ENCODE assay signal across 20 cellular contexts in genomic region chr9:127791085-127791484, GRCh38. TPM values are rescaled to one million over a fixed set of nuclear protein-coding genes. Genes with fewer than 3 reads are reported as not detected.
A peak's percentile ranks its signal among the peaks of the same experiment; 100 is the strongest.
DNase-seq lines count a peak whose midpoint lies in the region; ATAC-seq and TF ChIP-seq lines count a peak whose summit lies in the region.
"Had no signal": no experiment of that assay in that cellular context is flagged by ENCODE, and none has a peak within 500 bp of the region (broad histone marks: within the 10 kb centered on the region; RNA-seq: fewer than 3 reads in every experiment).

No MANE protein-coding gene starts in this region.

- no peak for TF ChIP-seq POLR2A in ovary (IDR thresholded peaks at IDR 0.05)

- intact Hi-C loops in ovary (cut with DNase I), result loop anchor here in 1 of 4 donors (5.0 to 10.0 kb wide), 2 partner anchors 74 to 131 kb away; no protein-coding TSS in a partner anchor

- H3K4me1 ChIP-seq in SK-N-SH (ENCODE audit: control insufficient read depth in 1 of 2, insufficient read depth in 2 of 2, low read depth in 1 of 2, low read length in 1 of 2), result peaks cover 6 to 10% of the 10 kb centered on the region in 2 experiments
- H3K4me1 ChIP-seq in BLaER1 treated with 17β-estradiol and CSF1 and Interleukin-3, amounts not matched to agents 10 nM and 100 nM, result peaks cover 82 to 93% (median 91%) of the 10 kb centered on the region in 10 experiments
- H3K4me1 ChIP-seq in osteoblast (ENCODE audit: insufficient read depth, low read length), result peaks cover 14% of the 10 kb centered on the region
- peaks cover 20% of the 10 kb centered on the region for H3K4me1 ChIP-seq in ovary (ENCODE audit: insufficient read depth)

- TF ChIP-seq CTCF in SK-N-SH (IDR thresholded peaks at IDR 0.05), result peak; percentile 13; the same call in 1 of the 2 replicates
- TF ChIP-seq CTCF in WERI-Rb-1 (IDR thresholded peaks at IDR 0.05; ENCODE audit: low read depth, low read length), result peak; percentile 19; the same call in 1 of the 2 replicates
- no peak for TF ChIP-seq CTCF in osteoblast (IDR thresholded peaks at IDR 0.05; ENCODE audit: extremely low read depth, low read depth, low read length)
- no peak for TF ChIP-seq CTCF in ovary (IDR thresholded peaks at IDR 0.05)

- ATAC-seq in SK-N-SH treated with all-trans-retinoic acid at 6 μM for 48 hours, result no peak
- ATAC-seq in HG03135 (IDR thresholded peaks at IDR 0.05; ENCODE audit: unreplicated experiment), result no peak

- H3K27ac ChIP-seq in SK-N-SH (ENCODE audit: low read depth in 2 of 2, low read length in 1 of 2), result no peak overlapping the region
- H3K27ac ChIP-seq in BLaER1 treated with 17β-estradiol and CSF1 and Interleukin-3, amounts not matched to agents 10 nM and 100 nM, result peak overlapping the region in 3 of 11 experiments; percentile 23 to 90 (median 37); a peak in 3 of 22 replicates
- peak overlapping the region; percentile 10; the same call in 1 of the 2 replicates for H3K27ac ChIP-seq in WERI-Rb-1
- H3K27ac ChIP-seq in osteoblast (ENCODE audit: low read depth, low read length), result no peak overlapping the region
- no peak overlapping the region for H3K27ac ChIP-seq in ovary
- H3K27ac ChIP-seq: C4-2B, HL-60 had no signal

- TF ChIP-seq RAD21 in SK-N-SH (IDR thresholded peaks at IDR 0.05; ENCODE audit: low read length), result no peak

- no peak overlapping the region for H2AFZ ChIP-seq in SK-N-SH (ENCODE audit: low read depth)
- no peak overlapping the region for H2AFZ ChIP-seq in osteoblast (ENCODE audit: low read length)

- H3K9me3 ChIP-seq in SK-N-SH (no peaks in the 10 kb centered on the region), WERI-Rb-1 (ENCODE audit: severe bottlenecking) (no peaks in the 10 kb centered on the region), osteoblast (ENCODE audit: low read depth, low read length) (no peaks in the 10 kb centered on the region), ovary (no peaks in the 10 kb centered on the region)
- H3K9me3 ChIP-seq in BLaER1 treated with 17β-estradiol and CSF1 and Interleukin-3, amounts not matched to agents 10 nM and 100 nM (replicated peaks in 1 of 11), result no peaks in the 10 kb centered on the region
- H3K9me3 ChIP-seq: HAP-1 had no signal

- H3K9ac ChIP-seq in SK-N-SH, result no peak overlapping the region
- peak overlapping the region in 3 of 11 experiments; percentile 29 to 98 (median 95); a peak in 1 of 22 replicates for H3K9ac ChIP-seq in BLaER1 treated with 17β-estradiol and CSF1 and Interleukin-3, amounts not matched to agents 10 nM and 100 nM

- TF ChIP-seq EP300 in SK-N-SH (IDR thresholded peaks at IDR 0.05; ENCODE audit: borderline replicate concordance in 1 of 2, low read depth in 1 of 2, low read length in 1 of 2) (no peak), ovary (IDR thresholded peaks at IDR 0.05) (no peak)

- no peaks in the 10 kb centered on the region for H3K27me3 ChIP-seq in SK-N-SH (ENCODE audit: insufficient read depth)
- H3K27me3 ChIP-seq in BLaER1 treated with 17β-estradiol and CSF1 and Interleukin-3, amounts not matched to agents 10 nM and 100 nM, result no peaks in the 10 kb centered on the region
- H3K27me3 ChIP-seq in WERI-Rb-1 (ENCODE audit: insufficient read depth, low read depth, severe bottlenecking), result no peaks in the 10 kb centered on the region
- no peaks in the 10 kb centered on the region for H3K27me3 ChIP-seq in osteoblast (ENCODE audit: insufficient read depth, low read length)
- H3K27me3 ChIP-seq in ovary, result no peaks in the 10 kb centered on the region

- peaks cover 57% of the 10 kb centered on the region for H3K79me2 ChIP-seq in SK-N-SH (ENCODE audit: insufficient read depth)
- H3K79me2 ChIP-seq in osteoblast (ENCODE audit: insufficient read depth, low read length), result peaks cover 49% of the 10 kb centered on the region

- no peaks in the 10 kb centered on the region for H3K9me2 ChIP-seq in SK-N-SH

- POLR2A ChIA-PET in SK-N-SH (lab: Yijun Ruan, JAX), result interaction anchor here (2.4 kb wide), 1 partner anchor 11 kb away, joined by 10 read pairs; no protein-coding TSS in a partner anchor

- WGBS in SK-N-SH (ENCODE audit: low lambda C conversion rate), result 98% methylated on average over 4 of the region's 4 CpGs
- WGBS in ovary, 3 donors, result 81 to 89% (median 87%) methylated on average over 4 of the region's 4 CpGs

- CTCF ChIA-PET in SK-N-SH (lab: Yijun Ruan, JAX), result interaction anchor here (0.7 to 2.4 kb wide), 7 partner anchors 11 to 129 kb away, joined by 3 to 9 read pairs (median 3); partner anchors contain the start of genes FPGS and TOR2A

- H3K4me2 ChIP-seq in SK-N-SH (no peak overlapping the region), osteoblast (ENCODE audit: insufficient read depth, low read length) (no peak overlapping the region)
- peak overlapping the region in 10 of 11 experiments; percentile 1 to 100 (median 96); a peak in 16 of 22 replicates for H3K4me2 ChIP-seq in BLaER1 treated with 17β-estradiol and CSF1 and Interleukin-3, amounts not matched to agents 10 nM and 100 nM

- H4K20me1 ChIP-seq in SK-N-SH (ENCODE audit: insufficient read depth) (peaks cover 74% of the 10 kb centered on the region), osteoblast (ENCODE audit: insufficient read depth, low read length) (peaks cover 58% of the 10 kb centered on the region)
- H4K20me1 ChIP-seq in BLaER1 treated with 17β-estradiol and CSF1 and Interleukin-3, amounts not matched to agents 10 nM and 100 nM, result peaks cover 48 to 99% (median 81%) of the 10 kb centered on the region in 11 experiments

- H3K4me3 ChIP-seq in SK-N-SH (ENCODE audit: low read depth in 2 of 2, low read length in 1 of 2) (no peak overlapping the region), WERI-Rb-1 (ENCODE audit: low read depth, low read length) (no peak overlapping the region), osteoblast (ENCODE audit: insufficient read depth, low read length) (no peak overlapping the region), ovary (no peak overlapping the region)
- H3K4me3 ChIP-seq in BLaER1 treated with 17β-estradiol and CSF1 and Interleukin-3, amounts not matched to agents 10 nM and 100 nM, result no peak overlapping the region
- H3K4me3 ChIP-seq: HAP-1 had no signal

- H3F3A ChIP-seq in SK-N-SH (replicated peaks; ENCODE audit: insufficient read depth), result peaks cover 37% of the 10 kb centered on the region

- DNase-seq in SK-N-SH (no peak), WERI-Rb-1 (no peak), osteoblast (ENCODE audit: insufficient read length, low spot score, missing footprints) (peak; percentile 55), ovary (no peak), putamen (ENCODE audit: low spot score) (no peak)
- DNase-seq: DMS153; NCI-H1417; NCI-H2029; NCI-H2171; NCI-H446; NCI-H69; NK-92 treated with Interleukin-12 subunit alpha and Interleukin-12 subunit beta, amount 100 ng/mL, for 24 hours; RPMI8226 had no signal

- H3K36me3 ChIP-seq in SK-N-SH (replicated peaks in 1 of 2; ENCODE audit: control insufficient read depth in 1 of 2, insufficient read depth in 2 of 2, low read length in 1 of 2) (peaks cover 56 to 60% of the 10 kb centered on the region in 2 experiments), WERI-Rb-1 (peaks cover 80% of the 10 kb centered on the region), osteoblast (ENCODE audit: insufficient read depth, low read length) (peaks cover 56% of the 10 kb centered on the region), ovary (no peaks in the 10 kb centered on the region)
- peaks cover 67 to 82% (median 75%) of the 10 kb centered on the region in 11 experiments for H3K36me3 ChIP-seq in BLaER1 treated with 17β-estradiol and CSF1 and Interleukin-3, amounts not matched to agents 10 nM and 100 nM

TF ChIP-seq in SK-N-SH, 30 proteins besides CTCF, POLR2A, EP300 and RAD21 (continues in another document):
- TF ChIP-seq USF1 (IDR thresholded peaks at IDR 0.05; ENCODE audit: borderline replicate concordance, low read depth) (no peak), GATA2 (CRISPR knock-in tag; IDR thresholded peaks at IDR 0.05) (no peak), MEF2A (IDR thresholded peaks at IDR 0.05; ENCODE audit: borderline replicate concordance, low read depth) (no peak)

TF ChIP-seq in SK-N-SH treated with all-trans-retinoic acid at 6 μM for 48 hours, 23 proteins besides CTCF, POLR2A, EP300 and RAD21 (continues in another document):
- TF ChIP-seq GLIS3 (CRISPR knock-in tag; IDR thresholded peaks at IDR 0.05), result no peak
- TF ChIP-seq POU6F1 (CRISPR knock-in tag; IDR thresholded peaks at IDR 0.05; ENCODE audit: borderline replicate concordance, low read depth), result no peak

RNA-seq across cellular contexts. Expression of gene CDK9, which starts 5.3 kb away (rescaled TPM):
- polyA plus RNA-seq in SK-N-SH (2012; rRNA removed) (82.7 and 108 TPM in 2 replicates), ovary (10 to 100 TPM; 71.7 to 98.9 TPM)
- polyA plus RNA-seq in SK-N-SH (2012; cell fraction: cytosol; rRNA removed), result 55.0 and 77.8 TPM in 2 replicates
- 210 and 240 TPM in 2 replicates for polyA plus RNA-seq in SK-N-SH (2012; cell fraction: nucleus; rRNA removed)
- total RNA-seq in osteoblast (54.8 and 56.1 TPM in 2 replicates), ovary (100 to 1,000 TPM in 6 of 7 donors, 10 to 100 TPM in 1; 88.7 to 209 (median 130) TPM)

RNA-seq across cellular contexts. Expression of gene FPGS, which starts 11.6 kb away (rescaled TPM):
- polyA plus RNA-seq in SK-N-SH (2012; rRNA removed) (82.3 and 82.7 TPM in 2 replicates), ovary (100 to 1,000 TPM in 1 of 2 donors, 10 to 100 TPM in 1; 18.9 to 108 TPM)
- 32.6 and 51.9 TPM in 2 replicates for polyA plus RNA-seq in SK-N-SH (2012; cell fraction: cytosol; rRNA removed)
- polyA plus RNA-seq in SK-N-SH (2012; cell fraction: nucleus; rRNA removed), result 183 and 238 TPM in 2 replicates
- total RNA-seq in osteoblast (87.5 and 98.1 TPM in 2 replicates), ovary (100 to 1,000 TPM; 111 to 209 (median 158) TPM)

RNA-seq across cellular contexts. Expression of gene SH2D3C, which starts 12.6 kb away (rescaled TPM):
- polyA plus RNA-seq in SK-N-SH (2012; rRNA removed), result 0.15 and 0.52 TPM in 2 replicates
- polyA plus RNA-seq in SK-N-SH (2012; cell fraction: cytosol; rRNA removed), result 0.14 and 0.34 TPM in 2 replicates
- polyA plus RNA-seq in SK-N-SH (2012; cell fraction: nucleus; rRNA removed), result 0.30 and 0.31 TPM in 2 replicates
- 0.29 and 0.36 TPM in 2 replicates for total RNA-seq in osteoblast
- total RNA-seq in ovary, result 10 to 100 TPM in 2 of 7 donors, 1 to 10 TPM in 5; 2.8 to 17.0 (median 4.6) TPM
- 1 to 10 TPM; 1.9 to 9.2 TPM for polyA plus RNA-seq in ovary
- total RNA-seq: LHCN-M2 had no signal

RNA-seq across cellular contexts. Expression of gene TOR2A, which starts 56.0 kb away (rescaled TPM):
- polyA plus RNA-seq in SK-N-SH (2012; rRNA removed), result 11.9 and 17.2 TPM in 2 replicates
- polyA plus RNA-seq in SK-N-SH (2012; cell fraction: cytosol; rRNA removed), result 6.0 and 11.0 TPM in 2 replicates
- 18.8 and 19.8 TPM in 2 replicates for polyA plus RNA-seq in SK-N-SH (2012; cell fraction: nucleus; rRNA removed)
- 3.8 and 4.7 TPM in 2 replicates for total RNA-seq in osteoblast
- 10 to 100 TPM in 3 of 7 donors, 1 to 10 TPM in 4; 8.8 to 12.2 (median 9.9) TPM for total RNA-seq in ovary
- polyA plus RNA-seq in ovary, result 10 to 100 TPM in 1 of 2 donors, 1 to 10 TPM in 1; 2.8 to 12.6 TPM

Comparison
In these comparisons a context has a peak if more than half of its experiments do, and no peak if none do; other contexts are left out.
1. H3K4me2 ChIP-seq: peak in BLaER1 treated with 17β-estradiol and CSF1 and Interleukin-3, amounts not matched to agents 10 nM and 100 nM (10 of 11); none in SK-N-SH (single experiment) and osteoblast (single experiment).
2. CTCF ChIP-seq: peak in SK-N-SH (single experiment) and WERI-Rb-1 (single experiment); none in osteoblast (single experiment) and ovary (0 of 3).